25 cellular contexts compared by ENCODE assay signal in the genomic region with DNA sequence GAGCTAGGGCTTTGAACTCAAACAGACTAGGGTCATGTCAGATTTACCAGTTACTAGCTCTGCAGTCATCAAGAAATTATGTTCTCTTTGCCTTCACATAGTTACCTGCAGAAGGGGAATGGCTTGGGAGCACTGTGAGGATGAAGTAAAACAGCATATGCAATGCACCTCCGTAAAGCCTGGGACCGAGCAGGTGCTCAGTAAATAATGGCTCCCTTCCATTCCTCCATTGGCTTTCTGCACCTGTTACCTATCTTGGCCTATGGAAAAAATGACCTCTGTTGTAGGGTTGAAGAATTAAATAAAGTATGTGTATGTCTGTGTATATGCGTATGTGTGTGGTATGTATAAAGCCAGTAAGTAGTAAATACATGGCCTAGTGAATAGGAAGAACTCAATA.
"Had no signal": no experiment of that assay in that cellular context is flagged by ENCODE, and none has a peak within 500 bp of the region (broad histone marks: within the 10 kb centered on the region; RNA-seq: fewer than 3 reads in every experiment).

No MANE protein-coding gene starts in this region.

- H3K4me3 ChIP-seq: adrenal gland, body of pancreas, colonic mucosa had no signal

- H3K4me1 ChIP-seq: adrenal gland, colonic mucosa had no signal

- H3K36me3 ChIP-seq: adrenal gland, colonic mucosa had no signal

- ATAC-seq: activated T-cell treated with anti-CD3 and anti-CD28 coated beads, Interleukin-2, amount 50 U/mL, for 4 hours; activated T-helper 17 cell treated with anti-CD3 and anti-CD28 coated beads, Interleukin-2, amount 50 U/mL, for 72 hours; body of pancreas; esophagus mucosa; T-cell; WTC11 had no signal

- H3K27ac ChIP-seq: adrenal gland, body of pancreas, colonic mucosa, VCaP had no signal

- H3K9me3 ChIP-seq: adrenal gland, body of pancreas, colonic mucosa had no signal

- H3K27me3 ChIP-seq: adrenal gland, body of pancreas, colonic mucosa had no signal

- DNase-seq: activated CD4-positive, alpha-beta memory T cell treated with anti-CD3 and anti-CD28 coated beads, Interleukin-2, amount 10 ng/mL, durations not matched to agents 7 days and 5 days; activated CD4-positive, alpha-beta T cell treated with anti-CD3 and anti-CD28 coated beads for 1 hour; activated CD4-positive, alpha-beta T cell treated with anti-CD3 and anti-CD28 coated beads for 4 hours; activated CD4-positive, alpha-beta T cell treated with anti-CD3 and anti-CD28 coated beads, Interleukin-2, amount 10 ng/mL, durations not matched to agents 7 days and 5 days; activated CD4-positive, alpha-beta T cell treated with anti-CD3 and anti-CD28 coated beads, Interleukin-2, amount 50 U/mL, for 4 hours; activated effector memory CD4-positive, alpha-beta T cell treated with Interleukin-2 at 50 U/mL for 16 hours; activated gamma-delta T cell treated with Interleukin-2 at 50 U/mL for 16 hours; activated naive CD4-positive, alpha-beta T cell treated with anti-CD3 and anti-CD28 coated beads, Interleukin-2, amount 50 U/mL, for 16 hours; activated naive CD4-positive, alpha-beta T cell treated with Interleukin-2 at 50 U/mL for 16 hours; activated T-cell treated with anti-CD3 and anti-CD28 coated beads, Interleukin-2, amount 50 U/mL, for 4 hours; adrenal gland; amygdala; caudate nucleus; cerebellar nuclear complex; colonic mucosa; effector CD8-positive, alpha-beta T cell; foreskin fibroblast; head of caudate nucleus; T-cell; T-helper 9 cell had no signal
